ENCODE assay signal across 1 cellular context in the genomic region with DNA sequence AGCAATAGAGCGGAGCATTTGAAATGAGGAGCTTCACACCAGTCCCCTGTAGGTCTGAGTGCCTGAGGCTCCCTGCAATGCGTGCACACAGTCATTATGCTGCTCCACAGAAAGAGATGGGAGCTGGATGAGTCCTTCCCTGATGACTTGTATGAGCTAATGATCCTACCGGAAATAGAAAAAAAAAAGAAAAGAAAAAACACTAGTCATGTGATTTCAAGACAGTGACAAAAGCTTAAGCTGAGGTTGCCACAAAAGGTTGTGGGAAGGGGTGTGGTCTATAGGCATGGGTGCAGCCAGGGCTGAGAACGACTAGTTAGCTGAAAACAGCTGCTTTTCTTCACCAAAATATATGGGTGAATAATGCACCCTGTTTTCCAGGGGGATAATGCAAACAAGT.
TF ChIP-seq lines count a peak whose summit lies in the region.

No MANE protein-coding gene starts in this region.

TF ChIP-seq in H1, 55 proteins besides CTCF, POLR2A, EP300 and RAD21:
- TF ChIP-seq TBP (IDR thresholded peaks at IDR 0.05; ENCODE audit: low read depth, low read length) (no peak), CBX8 (IDR thresholded peaks at IDR 0.05; ENCODE audit: borderline replicate concordance, low read depth, low read length) (no peak), PHF8 (conservative IDR thresholded peaks at IDR 0.05; ENCODE audit: low read depth, low read length) (no peak), YY1 (IDR thresholded peaks at IDR 0.05; ENCODE audit: low read depth, low read length) (no peak), EGR1 (IDR thresholded peaks at IDR 0.05; ENCODE audit: borderline replicate concordance, low read depth, low read length) (no peak), GTF2F1 (IDR thresholded peaks at IDR 0.05; ENCODE audit: borderline replicate concordance, low read depth, low read length) (no peak), POLR2AphosphoS5 (IDR thresholded peaks at IDR 0.05; ENCODE audit: low read depth, low read length) (no peak), KDM4A (IDR thresholded peaks at IDR 0.05; ENCODE audit: low read depth, low read length, severe bottlenecking) (no peak), SIN3A (conservative IDR thresholded peaks at IDR 0.05 in 1 of 2, IDR thresholded peaks at IDR 0.05 in 1 of 2; ENCODE audit: low read depth in 1 of 2, low read length in 2 of 2) (no peak), SRF (IDR thresholded peaks at IDR 0.05; ENCODE audit: low read depth, low read length) (no peak), HDAC2 (IDR thresholded peaks at IDR 0.05; ENCODE audit: borderline replicate concordance in 1 of 2, low read depth in 2 of 2, low read length in 2 of 2) (no peak), POU5F1 (IDR thresholded peaks at IDR 0.05; ENCODE audit: low read depth, low read length) (no peak), SIRT6 (IDR thresholded peaks at IDR 0.05; ENCODE audit: low read length) (no peak), NRF1 (IDR thresholded peaks at IDR 0.05; ENCODE audit: low read depth, low read length) (no peak), NANOG (IDR thresholded peaks at IDR 0.05; ENCODE audit: insufficient read depth, low read depth, low read length, poor library complexity, severe bottlenecking) (no peak), SP1 (IDR thresholded peaks at IDR 0.05; ENCODE audit: low read depth, low read length) (no peak), KDM5A (IDR thresholded peaks at IDR 0.05; ENCODE audit: low read length) (no peak)
TF ChIP-seq in H1: peak in this region for 0.
